29 cellular contexts compared by ENCODE assay signal in genomic region chr4:15118281-15118680, GRCh38.
A peak's percentile ranks its signal among the peaks of the same experiment; 100 is the strongest.
DNase-seq lines count a peak whose midpoint lies in the region; ATAC-seq and TF ChIP-seq lines count a peak whose summit lies in the region.
"Had no signal": no experiment of that assay in that cellular context is flagged by ENCODE, and none has a peak within 500 bp of the region (broad histone marks: within the 10 kb centered on the region; RNA-seq: fewer than 3 reads in every experiment).

No MANE protein-coding gene starts in this region.

- H3K4me3 Mint-ChIP-seq in activated naive CD8-positive, alpha-beta T cell treated with anti-CD3 and anti-CD28 coated beads, Interleukin-2, amount 50 U/mL, for 24 hours = no peak overlapping the region
- H3K4me3 Mint-ChIP-seq: activated naive CD8-positive, alpha-beta T cell; H9; neural progenitor cell; stimulated activated naive CD8-positive, alpha-beta T cell treated with anti-CD3 and anti-CD28 coated beads, Interleukin-15, amount 100 ng/mL, for 72 hours; T-helper 17 cell had no signal

- ATAC-seq in left lobe of liver = peak; percentile 67
- ATAC-seq in activated naive CD8-positive, alpha-beta T cell treated with anti-CD3 and anti-CD28 coated beads, Interleukin-2, amount 50 U/mL, for 24 hours = no peak
- ATAC-seq: T-helper 17 cell had no signal

- peaks cover 15% of the 10 kb centered on the region for H3K9me3 Mint-ChIP-seq in activated naive CD8-positive, alpha-beta T cell treated with anti-CD3 and anti-CD28 coated beads, Interleukin-2, amount 50 U/mL, for 24 hours

- peaks cover 10% of the 10 kb centered on the region for H3K4me1 Mint-ChIP-seq in activated naive CD8-positive, alpha-beta T cell treated with anti-CD3 and anti-CD28 coated beads, Interleukin-2, amount 50 U/mL, for 24 hours
- H3K4me1 Mint-ChIP-seq: H9, T-helper 17 cell had no signal

- H3K27ac Mint-ChIP-seq in activated naive CD8-positive, alpha-beta T cell treated with anti-CD3 and anti-CD28 coated beads, Interleukin-2, amount 50 U/mL, for 24 hours = no peak overlapping the region
- H3K27ac Mint-ChIP-seq: activated naive CD8-positive, alpha-beta T cell; H9; neural progenitor cell; stimulated activated naive CD8-positive, alpha-beta T cell treated with anti-CD3 and anti-CD28 coated beads, Interleukin-15, amount 100 ng/mL, for 72 hours; T-helper 17 cell had no signal

- DNase-seq in EH (ENCODE audit: low read depth) (peak; percentile 13), astrocyte of the hippocampus (ENCODE audit: low read depth, low spot score) (peak; percentile 93), left lobe of liver (ENCODE audit: low spot score) (no peak), retinal pigment epithelial cell (ENCODE audit: low read depth) (peak; percentile 37), NCI-H2171 (lab: John Stamatoyannopoulos, UW) (no peak), NCI-H2107 (lab: John Stamatoyannopoulos, UW) (no peak)
- DNase-seq in activated naive CD8-positive, alpha-beta T cell treated with anti-CD3 and anti-CD28 coated beads, Interleukin-2, amount 50 U/mL, for 24 hours = no peak
- DNase-seq: ACHN; activated CD4-positive, alpha-beta T cell treated with anti-CD3 and anti-CD28 coated beads for 1 hour; activated effector memory CD4-positive, alpha-beta T cell treated with Interleukin-2 at 50 U/mL for 16 hours; activated T-cell treated with anti-CD3 and anti-CD28 coated beads for 4 hours; brain microvascular endothelial cell; Caco-2; DMS79; effector CD8-positive, alpha-beta T cell; GF-D8; H9; kidney glomerular epithelial cell; mammary epithelial cell; NCI-H1092 treated with DMSO at 0.1 percent for 48 hours; NCI-H1930; NCI-H748 treated with DMSO at 0.1 percent for 48 hours; stimulated activated CD8-positive, alpha-beta memory T cell treated with anti-CD3 and anti-CD28 coated beads, Interleukin-4, amount 100 ng/mL, for 48 hours; stimulated activated naive CD8-positive, alpha-beta T cell treated with anti-CD3 and anti-CD28 coated beads, Interleukin-15, amount 100 ng/mL, for 72 hours; T-helper 17 cell; tibial artery had no signal

- peaks cover 13% of the 10 kb centered on the region for H3K27me3 Mint-ChIP-seq in activated naive CD8-positive, alpha-beta T cell treated with anti-CD3 and anti-CD28 coated beads, Interleukin-2, amount 50 U/mL, for 24 hours

- H3K36me3 Mint-ChIP-seq in activated naive CD8-positive, alpha-beta T cell treated with anti-CD3 and anti-CD28 coated beads, Interleukin-2, amount 50 U/mL, for 24 hours (ENCODE audit: low read depth) = peaks cover 3% of the 10 kb centered on the region
- H3K36me3 Mint-ChIP-seq: neural progenitor cell had no signal

- TF ChIP-seq CTCF in retinal pigment epithelial cell (conservative IDR thresholded peaks at IDR 0.05; ENCODE audit: low read depth, low read length) = no peak

- no peak overlapping the region for H3K4me3 ChIP-seq in retinal pigment epithelial cell (ENCODE audit: low read length)
- H3K4me3 ChIP-seq: neural progenitor cell, skin epidermis, tibial artery had no signal

Comparison
In these comparisons a context has a peak if more than half of its experiments do, and no peak if none do; other contexts are left out.
1. DNase-seq: peak in EH (single experiment), astrocyte of the hippocampus (single experiment) and retinal pigment epithelial cell (single experiment); none in left lobe of liver (single experiment), activated naive CD8-positive, alpha-beta T cell treated with anti-CD3 and anti-CD28 coated beads, Interleukin-2, amount 50 U/mL, for 24 hours (single experiment), NCI-H2171 (single experiment) and NCI-H2107 (single experiment).